Comparison of ENCODE assay signal across 9 cellular contexts in genomic region chr2:120934891-120935338, GRCh38.
A peak's percentile ranks its signal among the peaks of the same experiment; 100 is the strongest.
DNase-seq lines count a peak whose midpoint lies in the region; ATAC-seq and TF ChIP-seq lines count a peak whose summit lies in the region.
"Had no signal": no experiment of that assay in that cellular context is flagged by ENCODE, and none has a peak within 500 bp of the region (broad histone marks: within the 10 kb centered on the region; RNA-seq: fewer than 3 reads in every experiment).

No MANE protein-coding gene starts in this region.

- H3K27ac ChIP-seq in lung (ENCODE audit: low read depth in 1 of 2, low read length in 1 of 2) (peak overlapping the region in 1 of 2 donors; percentile 7), aorta (ENCODE audit: low read depth in 1 of 2, low read length in 2 of 2) (peak overlapping the region in 1 of 2 donors; percentile 13)

- intact Hi-C loops in aorta (cut with DNase I): loop anchor here in 1 of 2 donors (5.0 kb wide), 1 partner anchor 38 kb away; no protein-coding TSS in a partner anchor
- intact Hi-C loops in activated naive CD4-positive, alpha-beta T cell treated with anti-CD3 and anti-CD28 coated beads for 36 hours (cut with micrococcal nuclease): no loop called here

- DNase-seq in SIG-M5 treated with dmso at 0.1 percent for 504 hours (lab: John Stamatoyannopoulos, UW; ENCODE audit: unreplicated experiment) (peak; percentile 2), SIG-M5 (lab: John Stamatoyannopoulos, UW) (no peak), choroid plexus epithelial cell (ENCODE audit: low read depth) (peak; percentile 69), lung (ENCODE audit: low spot score) (no peak), aorta (no peak)
- no peak for DNase-seq in activated naive CD4-positive, alpha-beta T cell treated with anti-CD3 and anti-CD28 coated beads for 36 hours
- no peak for DNase-seq in activated naive CD4-positive, alpha-beta T cell (lab: John Stamatoyannopoulos, UW)

- TF ChIP-seq CTCF in choroid plexus epithelial cell (conservative IDR thresholded peaks at IDR 0.05; ENCODE audit: low read depth, low read length): no peak
- no peak for TF ChIP-seq CTCF in lung (IDR thresholded peaks at IDR 0.05; ENCODE audit: control extremely low read depth, extremely low read depth)

- 51 to 68% methylated on average over 10 of the region's 10 CpGs for WGBS in lung, 2 donors
- 32 to 34% methylated on average over 10 of the region's 10 CpGs for WGBS in aorta, 2 donors

- H3K9me3 Mint-ChIP-seq in activated naive CD4-positive, alpha-beta T cell treated with anti-CD3 and anti-CD28 coated beads for 36 hours: no peaks in the 10 kb centered on the region
- H3K9me3 Mint-ChIP-seq in stimulated activated memory B cell treated with anti-CD40 and anti-IgM and Interleukin-4, amounts not matched to agents 10 μg/mL and 1 μg/mL and 100 μg/mL, for 72 hours: peaks cover 2% of the 10 kb centered on the region
- H3K9me3 Mint-ChIP-seq: activated naive CD4-positive, alpha-beta T cell treated with anti-CD3 and anti-CD28 coated beads, Interleukin-2, amount 50 U/mL, for 24 hours had no signal

- H3K27me3 Mint-ChIP-seq in activated naive CD4-positive, alpha-beta T cell treated with anti-CD3 and anti-CD28 coated beads for 36 hours (ENCODE audit: low read depth): no peaks in the 10 kb centered on the region
- H3K27me3 Mint-ChIP-seq in stimulated activated memory B cell treated with anti-CD40 and anti-IgM and Interleukin-4, amounts not matched to agents 10 μg/mL and 1 μg/mL and 100 μg/mL, for 72 hours: peaks cover 33% of the 10 kb centered on the region

- H3K4me1 ChIP-seq in lung (ENCODE audit: control insufficient read depth in 2 of 2, insufficient read depth in 2 of 2, low read length in 2 of 2) (peaks cover 0 to 7% of the 10 kb centered on the region in 2 donors), aorta (ENCODE audit: control insufficient read depth in 1 of 2, insufficient read depth in 2 of 2, low read length in 2 of 2) (peaks cover 0 to 2% of the 10 kb centered on the region in 2 donors)

- H3K36me3 ChIP-seq in lung (ENCODE audit: control insufficient read depth in 2 of 2, insufficient read depth in 2 of 2, low read length in 2 of 2) (no peaks in the 10 kb centered on the region), aorta (ENCODE audit: control insufficient read depth in 1 of 2, insufficient read depth in 2 of 2, low read length in 1 of 2) (no peaks in the 10 kb centered on the region)

- H3K36me3 Mint-ChIP-seq in activated naive CD4-positive, alpha-beta T cell treated with anti-CD3 and anti-CD28 coated beads for 36 hours (ENCODE audit: low read depth): no peaks in the 10 kb centered on the region
- H3K36me3 Mint-ChIP-seq in stimulated activated memory B cell treated with anti-CD40 and anti-IgM and Interleukin-4, amounts not matched to agents 10 μg/mL and 1 μg/mL and 100 μg/mL, for 72 hours: no peaks in the 10 kb centered on the region
- H3K36me3 Mint-ChIP-seq: activated naive CD4-positive, alpha-beta T cell treated with anti-CD3 and anti-CD28 coated beads, Interleukin-2, amount 50 U/mL, for 24 hours had no signal

- H3K27ac Mint-ChIP-seq in activated naive CD4-positive, alpha-beta T cell treated with anti-CD3 and anti-CD28 coated beads for 36 hours: no peak overlapping the region
- H3K27ac Mint-ChIP-seq in stimulated activated memory B cell treated with anti-CD40 and anti-IgM and Interleukin-4, amounts not matched to agents 10 μg/mL and 1 μg/mL and 100 μg/mL, for 72 hours: no peak overlapping the region
- H3K27ac Mint-ChIP-seq: activated naive CD4-positive, alpha-beta T cell treated with anti-CD3 and anti-CD28 coated beads, Interleukin-2, amount 50 U/mL, for 24 hours had no signal

- H3K4me3 Mint-ChIP-seq in activated naive CD4-positive, alpha-beta T cell treated with anti-CD3 and anti-CD28 coated beads for 36 hours: no peak overlapping the region
- no peak overlapping the region for H3K4me3 Mint-ChIP-seq in stimulated activated memory B cell treated with anti-CD40 and anti-IgM and Interleukin-4, amounts not matched to agents 10 μg/mL and 1 μg/mL and 100 μg/mL, for 72 hours
- H3K4me3 Mint-ChIP-seq: activated naive CD4-positive, alpha-beta T cell treated with anti-CD3 and anti-CD28 coated beads, Interleukin-2, amount 50 U/mL, for 24 hours had no signal

- H3K27me3 ChIP-seq in lung (ENCODE audit: control insufficient read depth, insufficient read depth) (no peaks in the 10 kb centered on the region), aorta (ENCODE audit: control insufficient read depth in 1 of 2, insufficient read depth in 2 of 2, low read length in 1 of 2) (no peaks in the 10 kb centered on the region)

- H3K4me3 ChIP-seq in choroid plexus epithelial cell (ENCODE audit: low read depth, low read length): no peak overlapping the region
- H3K4me3 ChIP-seq in lung: no peak overlapping the region
- H3K4me3 ChIP-seq in aorta (ENCODE audit: low read length in 2 of 2): no peak overlapping the region

- H3K4me1 Mint-ChIP-seq in activated naive CD4-positive, alpha-beta T cell treated with anti-CD3 and anti-CD28 coated beads for 36 hours (ENCODE audit: low read depth): peaks cover 1% of the 10 kb centered on the region
- no peaks in the 10 kb centered on the region for H3K4me1 Mint-ChIP-seq in stimulated activated memory B cell treated with anti-CD40 and anti-IgM and Interleukin-4, amounts not matched to agents 10 μg/mL and 1 μg/mL and 100 μg/mL, for 72 hours
- H3K4me1 Mint-ChIP-seq: activated naive CD4-positive, alpha-beta T cell treated with anti-CD3 and anti-CD28 coated beads, Interleukin-2, amount 50 U/mL, for 24 hours had no signal

- CTCF ChIA-PET in activated naive CD4-positive, alpha-beta T cell treated with anti-CD3 and anti-CD28 coated beads for 36 hours (lab: Charles Lee): no interaction called here

- ATAC-seq in lung (ENCODE audit: insufficient read depth, low FRiP score) (peak; percentile 21), aorta (ENCODE audit: low FRiP score) (peak; percentile 49)
- ATAC-seq in stimulated activated memory B cell treated with anti-CD40 and anti-IgM and Interleukin-4, amounts not matched to agents 10 μg/mL and 1 μg/mL and 100 μg/mL, for 72 hours: no peak

- H3K9me3 ChIP-seq in lung (ENCODE audit: control insufficient read depth in 2 of 2, insufficient read depth in 1 of 2, low read length in 1 of 2) (peaks cover 0 to 6% of the 10 kb centered on the region in 2 donors), aorta (ENCODE audit: control insufficient read depth, low read length) (no peaks in the 10 kb centered on the region)

Comparison
In these comparisons a context has a peak if more than half of its experiments do, and no peak if none do; other contexts are left out.
1. DNase-seq: peak in SIG-M5 treated with dmso at 0.1 percent for 504 hours (single experiment) and choroid plexus epithelial cell (single experiment); none in SIG-M5 (single experiment), lung (single experiment), aorta (0 of 2), activated naive CD4-positive, alpha-beta T cell treated with anti-CD3 and anti-CD28 coated beads for 36 hours (single experiment) and activated naive CD4-positive, alpha-beta T cell (0 of 4).